Comparison of ENCODE assay signal across 1 cellular context in the genomic region with DNA sequence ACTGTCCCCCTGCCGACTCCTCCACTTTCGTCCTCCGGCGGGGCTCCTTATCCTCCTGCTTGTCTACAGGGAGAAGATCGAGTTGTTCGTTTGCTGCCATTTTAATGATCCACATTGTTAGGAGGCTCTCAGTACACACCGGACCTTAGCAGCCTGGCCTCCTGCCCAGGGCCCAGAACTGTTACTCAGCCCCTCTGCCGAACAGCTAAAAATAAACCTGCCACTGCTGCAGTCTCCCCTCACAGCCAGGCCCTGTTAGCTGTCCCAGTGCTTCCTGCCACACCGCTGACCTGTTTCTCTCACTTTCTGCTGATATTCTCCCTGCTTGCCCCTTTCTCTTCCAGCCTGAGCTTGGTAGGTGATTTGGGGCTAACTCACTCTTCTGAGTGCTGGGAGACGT.
TF ChIP-seq lines count a peak whose summit lies in the region.

No MANE protein-coding gene starts in this region.

TF ChIP-seq in GM23338, 12 proteins besides CTCF, POLR2A, EP300 and RAD21 (continued from another document):
- TF ChIP-seq, protein P1, sequence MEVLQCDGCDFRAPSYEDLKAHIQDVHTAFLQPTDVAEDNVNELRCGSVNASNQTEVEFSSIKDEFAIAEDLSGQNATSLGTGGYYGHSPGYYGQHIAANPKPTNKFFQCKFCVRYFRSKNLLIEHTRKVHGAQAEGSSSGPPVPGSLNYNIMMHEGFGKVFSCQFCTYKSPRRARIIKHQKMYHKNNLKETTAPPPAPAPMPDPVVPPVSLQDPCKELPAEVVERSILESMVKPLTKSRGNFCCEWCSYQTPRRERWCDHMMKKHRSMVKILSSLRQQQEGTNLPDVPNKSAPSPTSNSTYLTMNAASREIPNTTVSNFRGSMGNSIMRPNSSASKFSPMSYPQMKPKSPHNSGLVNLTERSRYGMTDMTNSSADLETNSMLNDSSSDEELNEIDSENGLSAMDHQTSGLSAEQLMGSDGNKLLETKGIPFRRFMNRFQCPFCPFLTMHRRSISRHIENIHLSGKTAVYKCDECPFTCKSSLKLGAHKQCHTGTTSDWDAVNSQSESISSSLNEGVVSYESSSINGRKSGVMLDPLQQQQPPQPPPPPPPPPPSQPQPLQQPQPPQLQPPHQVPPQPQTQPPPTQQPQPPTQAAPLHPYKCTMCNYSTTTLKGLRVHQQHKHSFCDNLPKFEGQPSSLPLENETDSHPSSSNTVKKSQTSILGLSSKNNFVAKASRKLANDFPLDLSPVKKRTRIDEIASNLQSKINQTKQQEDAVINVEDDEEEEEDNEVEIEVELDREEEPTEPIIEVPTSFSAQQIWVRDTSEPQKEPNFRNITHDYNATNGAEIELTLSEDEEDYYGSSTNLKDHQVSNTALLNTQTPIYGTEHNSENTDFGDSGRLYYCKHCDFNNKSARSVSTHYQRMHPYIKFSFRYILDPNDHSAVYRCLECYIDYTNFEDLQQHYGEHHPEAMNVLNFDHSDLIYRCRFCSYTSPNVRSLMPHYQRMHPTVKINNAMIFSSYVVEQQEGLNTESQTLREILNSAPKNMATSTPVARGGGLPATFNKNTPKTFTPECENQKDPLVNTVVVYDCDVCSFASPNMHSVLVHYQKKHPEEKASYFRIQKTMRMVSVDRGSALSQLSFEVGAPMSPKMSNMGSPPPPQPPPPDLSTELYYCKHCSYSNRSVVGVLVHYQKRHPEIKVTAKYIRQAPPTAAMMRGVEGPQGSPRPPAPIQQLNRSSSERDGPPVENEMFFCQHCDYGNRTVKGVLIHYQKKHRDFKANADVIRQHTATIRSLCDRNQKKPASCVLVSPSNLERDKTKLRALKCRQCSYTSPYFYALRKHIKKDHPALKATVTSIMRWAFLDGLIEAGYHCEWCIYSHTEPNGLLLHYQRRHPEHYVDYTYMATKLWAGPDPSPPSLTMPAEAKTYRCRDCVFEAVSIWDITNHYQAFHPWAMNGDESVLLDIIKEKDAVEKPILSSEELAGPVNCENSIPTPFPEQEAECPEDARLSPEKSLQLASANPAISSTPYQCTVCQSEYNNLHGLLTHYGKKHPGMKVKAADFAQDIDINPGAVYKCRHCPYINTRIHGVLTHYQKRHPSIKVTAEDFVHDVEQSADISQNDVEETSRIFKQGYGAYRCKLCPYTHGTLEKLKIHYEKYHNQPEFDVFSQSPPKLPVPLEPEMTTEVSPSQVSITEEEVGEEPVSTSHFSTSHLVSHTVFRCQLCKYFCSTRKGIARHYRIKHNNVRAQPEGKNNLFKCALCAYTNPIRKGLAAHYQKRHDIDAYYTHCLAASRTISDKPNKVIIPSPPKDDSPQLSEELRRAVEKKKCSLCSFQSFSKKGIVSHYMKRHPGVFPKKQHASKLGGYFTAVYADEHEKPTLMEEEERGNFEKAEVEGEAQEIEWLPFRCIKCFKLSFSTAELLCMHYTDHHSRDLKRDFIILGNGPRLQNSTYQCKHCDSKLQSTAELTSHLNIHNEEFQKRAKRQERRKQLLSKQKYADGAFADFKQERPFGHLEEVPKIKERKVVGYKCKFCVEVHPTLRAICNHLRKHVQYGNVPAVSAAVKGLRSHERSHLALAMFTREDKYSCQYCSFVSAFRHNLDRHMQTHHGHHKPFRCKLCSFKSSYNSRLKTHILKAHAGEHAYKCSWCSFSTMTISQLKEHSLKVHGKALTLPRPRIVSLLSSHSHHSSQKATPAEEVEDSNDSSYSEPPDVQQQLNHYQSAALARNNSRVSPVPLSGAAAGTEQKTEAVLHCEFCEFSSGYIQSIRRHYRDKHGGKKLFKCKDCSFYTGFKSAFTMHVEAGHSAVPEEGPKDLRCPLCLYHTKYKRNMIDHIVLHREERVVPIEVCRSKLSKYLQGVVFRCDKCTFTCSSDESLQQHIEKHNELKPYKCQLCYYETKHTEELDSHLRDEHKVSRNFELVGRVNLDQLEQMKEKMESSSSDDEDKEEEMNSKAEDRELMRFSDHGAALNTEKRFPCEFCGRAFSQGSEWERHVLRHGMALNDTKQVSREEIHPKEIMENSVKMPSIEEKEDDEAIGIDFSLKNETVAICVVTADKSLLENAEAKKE (CRISPR knock-in tag; IDR thresholded peaks at IDR 0.05), result no peak
- no peak for TF ChIP-seq ZNF331 (CRISPR knock-in tag; IDR thresholded peaks at IDR 0.05; ENCODE audit: low read depth)
- TF ChIP-seq JUNB (IDR thresholded peaks at IDR 0.05; ENCODE audit: unreplicated experiment), result no peak
- no peak for TF ChIP-seq EZH2 (IDR thresholded peaks at IDR 0.05; ENCODE audit: low read depth, unreplicated experiment)
- TF ChIP-seq CREB1 (CRISPR knock-in tag; IDR thresholded peaks at IDR 0.05; ENCODE audit: low read depth), result no peak
- TF ChIP-seq ETS1 (IDR thresholded peaks at IDR 0.05), result no peak
- TF ChIP-seq NANOG (IDR thresholded peaks at IDR 0.05; ENCODE audit: borderline replicate concordance), result no peak
- no peak for TF ChIP-seq POLR2AphosphoS5 (IDR thresholded peaks at IDR 0.05; ENCODE audit: low read depth)
- TF ChIP-seq EZH2phosphoT487 (IDR thresholded peaks at IDR 0.05; ENCODE audit: unreplicated experiment), result no peak
- TF ChIP-seq, protein P2, sequence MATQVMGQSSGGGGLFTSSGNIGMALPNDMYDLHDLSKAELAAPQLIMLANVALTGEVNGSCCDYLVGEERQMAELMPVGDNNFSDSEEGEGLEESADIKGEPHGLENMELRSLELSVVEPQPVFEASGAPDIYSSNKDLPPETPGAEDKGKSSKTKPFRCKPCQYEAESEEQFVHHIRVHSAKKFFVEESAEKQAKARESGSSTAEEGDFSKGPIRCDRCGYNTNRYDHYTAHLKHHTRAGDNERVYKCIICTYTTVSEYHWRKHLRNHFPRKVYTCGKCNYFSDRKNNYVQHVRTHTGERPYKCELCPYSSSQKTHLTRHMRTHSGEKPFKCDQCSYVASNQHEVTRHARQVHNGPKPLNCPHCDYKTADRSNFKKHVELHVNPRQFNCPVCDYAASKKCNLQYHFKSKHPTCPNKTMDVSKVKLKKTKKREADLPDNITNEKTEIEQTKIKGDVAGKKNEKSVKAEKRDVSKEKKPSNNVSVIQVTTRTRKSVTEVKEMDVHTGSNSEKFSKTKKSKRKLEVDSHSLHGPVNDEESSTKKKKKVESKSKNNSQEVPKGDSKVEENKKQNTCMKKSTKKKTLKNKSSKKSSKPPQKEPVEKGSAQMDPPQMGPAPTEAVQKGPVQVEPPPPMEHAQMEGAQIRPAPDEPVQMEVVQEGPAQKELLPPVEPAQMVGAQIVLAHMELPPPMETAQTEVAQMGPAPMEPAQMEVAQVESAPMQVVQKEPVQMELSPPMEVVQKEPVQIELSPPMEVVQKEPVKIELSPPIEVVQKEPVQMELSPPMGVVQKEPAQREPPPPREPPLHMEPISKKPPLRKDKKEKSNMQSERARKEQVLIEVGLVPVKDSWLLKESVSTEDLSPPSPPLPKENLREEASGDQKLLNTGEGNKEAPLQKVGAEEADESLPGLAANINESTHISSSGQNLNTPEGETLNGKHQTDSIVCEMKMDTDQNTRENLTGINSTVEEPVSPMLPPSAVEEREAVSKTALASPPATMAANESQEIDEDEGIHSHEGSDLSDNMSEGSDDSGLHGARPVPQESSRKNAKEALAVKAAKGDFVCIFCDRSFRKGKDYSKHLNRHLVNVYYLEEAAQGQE (IDR thresholded peaks at IDR 0.05; ENCODE audit: unreplicated experiment), result no peak
